Comparison of ENCODE assay signal across 8 cellular contexts in genomic region chr13:107205318-107206112, GRCh38.
DNase-seq lines count a peak whose midpoint lies in the region; ATAC-seq and TF ChIP-seq lines count a peak whose summit lies in the region.

No MANE protein-coding gene starts in this region.

- POLR2A ChIA-PET in PC-3 (lab: Charles Lee; ENCODE audit: unreplicated experiment): no interaction called here

- H3K36me3 ChIP-seq in PC-3 (ENCODE audit: low read depth, low read length): no peaks in the 10 kb centered on the region
- H3K36me3 ChIP-seq in osteoblast (ENCODE audit: insufficient read depth, low read length): no peaks in the 10 kb centered on the region
- no peaks in the 10 kb centered on the region for H3K36me3 ChIP-seq in transverse colon

- H3K9me2 ChIP-seq in PC-3 (replicated peaks; ENCODE audit: low read length): no peaks in the 10 kb centered on the region

- H3K4me3 ChIP-seq in PC-3 (ENCODE audit: low read length) (no peak overlapping the region), fibroblast of villous mesenchyme (ENCODE audit: low read depth, low read length) (no peak overlapping the region), osteoblast (ENCODE audit: insufficient read depth, low read length) (no peak overlapping the region), transverse colon (no peak overlapping the region)

- H2AFZ ChIP-seq in PC-3 (ENCODE audit: low read length) (no peak overlapping the region), osteoblast (ENCODE audit: low read length) (no peak overlapping the region)

- no peaks in the 10 kb centered on the region for H3K9me3 ChIP-seq in PC-3 (ENCODE audit: low read length)
- no peaks in the 10 kb centered on the region for H3K9me3 ChIP-seq in osteoblast (ENCODE audit: low read depth, low read length)
- no peaks in the 10 kb centered on the region for H3K9me3 ChIP-seq in transverse colon

- CTCF ChIA-PET in PC-3 (lab: Charles Lee): no interaction called here

- intact Hi-C loops in PC-3 (cut with micrococcal nuclease): loop anchor here (1.0 to 10.0 kb wide), 3 partner anchors 445 to 889 kb away; no protein-coding TSS in a partner anchor
- intact Hi-C loops in transverse colon (cut with DNase I; ENCODE audit: low total_unique reads): loop anchor here (5.0 kb wide), 1 partner anchor 952 kb away; no protein-coding TSS in a partner anchor

- in situ Hi-C loops in transverse colon (cut with MboI; ENCODE audit: low pct_ligation_motif_present in 1 of 4, low pct_unique_long_range_greater_than_20kb in 1 of 4, low sequenced_read_pairs in 3 of 4): loop anchor here (25.0 kb wide), 3 partner anchors 432 to 957 kb away; no protein-coding TSS in a partner anchor

- peaks cover 11% of the 10 kb centered on the region; the same call in 1 of the 2 replicates for H3K4me1 ChIP-seq in PC-3 (ENCODE audit: insufficient read depth, low read length)
- peaks cover 11% of the 10 kb centered on the region for H3K4me1 ChIP-seq in osteoblast (ENCODE audit: insufficient read depth, low read length)
- peaks cover 0 to 3% (median 1%) of the 10 kb centered on the region in 4 donors for H3K4me1 ChIP-seq in transverse colon

- peak; percentile 69 for DNase-seq in DMS79 treated with DMSO at 0.1 percent for 48 hours (lab: John Stamatoyannopoulos, UW)
- DNase-seq in PC-3: peak; percentile 60
- DNase-seq in activated T-helper 1 cell treated with anti-CD3 and anti-CD28 coated beads, Interleukin-2, amount 50 U/mL, for 16 hours (ENCODE audit: low read depth in 1 of 2, low spot score in 1 of 2): peak; percentile 7 to 29
- peak; percentile 72 for DNase-seq in fibroblast of villous mesenchyme (ENCODE audit: low read depth)
- peak; percentile 87 for DNase-seq in osteoblast (ENCODE audit: insufficient read length, low spot score, missing footprints)
- DNase-seq in transverse colon: peak; percentile 61

- TF ChIP-seq POLR2A in transverse colon (IDR thresholded peaks at IDR 0.05): no peak

- H3K27ac ChIP-seq in PC-3 (ENCODE audit: low read length): no peak overlapping the region
- no peak overlapping the region for H3K27ac ChIP-seq in osteoblast (ENCODE audit: low read depth, low read length)
- no peak overlapping the region for H3K27ac ChIP-seq in transverse colon

- no peak for TF ChIP-seq EP300 in transverse colon (IDR thresholded peaks at IDR 0.05; ENCODE audit: low read depth)

- no peaks in the 10 kb centered on the region for H3F3A ChIP-seq in PC-3 (ENCODE audit: low read length, unreplicated experiment)

- H3K79me2 ChIP-seq in PC-3 (ENCODE audit: low read length): no peaks in the 10 kb centered on the region
- H3K79me2 ChIP-seq in osteoblast (ENCODE audit: insufficient read depth, low read length): no peaks in the 10 kb centered on the region

- TF ChIP-seq CTCF in PC-3 (conservative IDR thresholded peaks at IDR 0.05; ENCODE audit: low read depth, low read length) (peak; percentile 93), fibroblast of villous mesenchyme (IDR thresholded peaks at IDR 0.05; ENCODE audit: insufficient read depth, low read depth, low read length) (peak; percentile 99), osteoblast (IDR thresholded peaks at IDR 0.05; ENCODE audit: extremely low read depth, low read depth, low read length) (peak; percentile 99), transverse colon (IDR thresholded peaks at IDR 0.05) (peak; percentile 62 to 98 (median 96))

- H4K20me1 ChIP-seq in PC-3 (ENCODE audit: low read length): no peaks in the 10 kb centered on the region
- H4K20me1 ChIP-seq in osteoblast (ENCODE audit: insufficient read depth, low read length): no peaks in the 10 kb centered on the region

- BruUV-seq in PC-3 (replicated peaks; lab: Mats Ljungman, UMichigan): no TSS peak

- H3K4me2 ChIP-seq in PC-3 (ENCODE audit: low read length) (no peak overlapping the region), osteoblast (ENCODE audit: insufficient read depth, low read length) (peak overlapping the region; percentile 46)

- H3K27me3 ChIP-seq in PC-3 (ENCODE audit: low read length) (no peaks in the 10 kb centered on the region), osteoblast (ENCODE audit: insufficient read depth, low read length) (no peaks in the 10 kb centered on the region), transverse colon (peaks cover 3% of the 10 kb centered on the region)

- WGBS in transverse colon (ENCODE audit: low coverage in 1 of 2), 2 donors: 31 to 68% methylated on average over 8 to 16 of the region's 16 CpGs

- peak; percentile 95 for ATAC-seq in GM21381 (IDR thresholded peaks at IDR 0.05; ENCODE audit: unreplicated experiment)
- peak; percentile 91 for ATAC-seq in HG03575 (IDR thresholded peaks at IDR 0.05; ENCODE audit: extremely low read depth, insufficient number of reproducible peaks, low FRiP score, unreplicated experiment)
- peak; percentile 82 for ATAC-seq in PC-3

- H3K9ac ChIP-seq in PC-3 (ENCODE audit: low read length): no peak overlapping the region

Comparison
In these comparisons a context has a peak if more than half of its experiments do, and no peak if none do; other contexts are left out.
1. DNase-seq: peak in every context shown above with its lines; median percentile 87 in osteoblast; 72 in fibroblast of villous mesenchyme; 69 in DMS79 treated with DMSO at 0.1 percent for 48 hours; 61 in transverse colon; 60 in PC-3; 18 in activated T-helper 1 cell treated with anti-CD3 and anti-CD28 coated beads, Interleukin-2, amount 50 U/mL, for 16 hours.